ENCODE assay signal across 18 cellular contexts in genomic region chr12:53289891-53290290, GRCh38. TPM values are rescaled to one million over a fixed set of nuclear protein-coding genes. Genes with fewer than 3 reads are reported as not detected.
DNase-seq lines count a peak whose midpoint lies in the region; ATAC-seq and TF ChIP-seq lines count a peak whose summit lies in the region.
"Had no signal": no experiment of that assay in that cellular context is flagged by ENCODE, and none has a peak within 500 bp of the region (broad histone marks: within the 10 kb centered on the region; RNA-seq: fewer than 3 reads in every experiment).

No MANE protein-coding gene starts in this region.

- no peak for DNase-seq in stimulated activated naive CD8-positive, alpha-beta T cell treated with anti-CD3 and anti-CD28 coated beads, Interleukin-15, Interleukin-2, amounts not matched to agents 100 U/mL and 50 U/mL, for 24 hours
- DNase-seq in RWPE1 (ENCODE audit: low spot score) (no peak), fibroblast of the aortic adventitia (ENCODE audit: low read depth) (peak; percentile 29), mucosa of gallbladder (ENCODE audit: low spot score) (no peak), superior temporal gyrus (ENCODE audit: extremely low spot score) (no peak)
- DNase-seq: activated CD4-positive, alpha-beta T cell treated with anti-CD3 and anti-CD28 coated beads for 4 hours; colonic mucosa; left colon; NCI-H146; NCI-H2227 treated with DMSO at 0.1 percent for 48 hours; stimulated activated naive CD8-positive, alpha-beta T cell treated with anti-CD3 and anti-CD28 coated beads, Interleukin-15, amount 100 ng/mL, for 72 hours; T1000 had no signal

- POLR2A ChIA-PET in RWPE1 (lab: Yijun Ruan, JAX; ENCODE audit: low non-redundant PET), result no interaction called here

- H3K36me3 Mint-ChIP-seq in stimulated activated naive CD8-positive, alpha-beta T cell treated with anti-CD3 and anti-CD28 coated beads, Interleukin-15, Interleukin-2, amounts not matched to agents 100 ng/mL and 50 ng/mL, for 24 hours (ENCODE audit: low read depth), result peaks cover 64% of the 10 kb centered on the region

- no peaks in the 10 kb centered on the region for H3K9me3 Mint-ChIP-seq in stimulated activated naive CD8-positive, alpha-beta T cell treated with anti-CD3 and anti-CD28 coated beads, Interleukin-15, Interleukin-2, amounts not matched to agents 100 ng/mL and 50 ng/mL, for 24 hours
- H3K9me3 Mint-ChIP-seq: stimulated activated naive CD8-positive, alpha-beta T cell treated with anti-CD3 and anti-CD28 coated beads, Interleukin-15, amount 100 ng/mL, for 72 hours had no signal

- TF ChIP-seq CTCF in RWPE1 (conservative IDR thresholded peaks at IDR 0.05; ENCODE audit: low read depth) (no peak), fibroblast of the aortic adventitia (IDR thresholded peaks at IDR 0.05; ENCODE audit: insufficient read depth, low read length) (no peak)

- no peak overlapping the region for H3K4me3 ChIP-seq in fibroblast of the aortic adventitia (ENCODE audit: low read depth, low read length)
- H3K4me3 ChIP-seq: ascending aorta, colonic mucosa, esophagus muscularis mucosa had no signal

- ATAC-seq in stimulated activated naive CD8-positive, alpha-beta T cell treated with anti-CD3 and anti-CD28 coated beads, Interleukin-15, Interleukin-2, amounts not matched to agents 100 U/mL and 50 U/mL, for 24 hours, result no peak
- ATAC-seq in GM19397 (IDR thresholded peaks at IDR 0.05; ENCODE audit: unreplicated experiment), result no peak
- no peak for ATAC-seq in HG03159 (IDR thresholded peaks at IDR 0.05; ENCODE audit: unreplicated experiment)
- ATAC-seq: left colon; stimulated activated naive CD8-positive, alpha-beta T cell treated with anti-CD3 and anti-CD28 coated beads, Interleukin-15, amount 100 ng/mL, for 72 hours had no signal

- peak overlapping the region; percentile 77 for H3K27ac Mint-ChIP-seq in stimulated activated naive CD8-positive, alpha-beta T cell treated with anti-CD3 and anti-CD28 coated beads, Interleukin-15, Interleukin-2, amounts not matched to agents 100 ng/mL and 50 ng/mL, for 24 hours
- H3K27ac Mint-ChIP-seq: B cell had no signal

- H3K4me3 Mint-ChIP-seq in stimulated activated naive CD8-positive, alpha-beta T cell treated with anti-CD3 and anti-CD28 coated beads, Interleukin-15, Interleukin-2, amounts not matched to agents 100 ng/mL and 50 ng/mL, for 24 hours, result no peak overlapping the region
- H3K4me3 Mint-ChIP-seq: B cell had no signal

- peak overlapping the region; percentile 29 for H3K27ac ChIP-seq in RWPE1
- H3K27ac ChIP-seq: ascending aorta, colonic mucosa, esophagus muscularis mucosa had no signal

- no peaks in the 10 kb centered on the region for H3K27me3 Mint-ChIP-seq in stimulated activated naive CD8-positive, alpha-beta T cell treated with anti-CD3 and anti-CD28 coated beads, Interleukin-15, Interleukin-2, amounts not matched to agents 100 ng/mL and 50 ng/mL, for 24 hours
- H3K27me3 Mint-ChIP-seq: B cell; stimulated activated naive CD8-positive, alpha-beta T cell treated with anti-CD3 and anti-CD28 coated beads, Interleukin-15, amount 100 ng/mL, for 72 hours had no signal

- H3K4me1 Mint-ChIP-seq in stimulated activated naive CD8-positive, alpha-beta T cell treated with anti-CD3 and anti-CD28 coated beads, Interleukin-15, Interleukin-2, amounts not matched to agents 100 ng/mL and 50 ng/mL, for 24 hours (ENCODE audit: low read depth), result peaks cover 33% of the 10 kb centered on the region

- CTCF ChIA-PET in RWPE1 (lab: Yijun Ruan, JAX), result interaction anchor here (1.8 kb wide), 1 partner anchor 76 kb away, joined by 13 read pairs; no protein-coding TSS in a partner anchor

RNA-seq across cellular contexts. Expression of gene PFDN5, which starts 5.5 kb away (rescaled TPM):
- 441 and 577 TPM in 2 replicates for total RNA-seq in fibroblast of the aortic adventitia (ENCODE audit: low replicate concordance)
- 420 TPM for total RNA-seq in mucosa of gallbladder

RNA-seq across cellular contexts. Expression of gene MYG1, which starts 9.6 kb away (rescaled TPM):
- total RNA-seq in fibroblast of the aortic adventitia (ENCODE audit: low replicate concordance) (34.8 and 39.5 TPM in 2 replicates), mucosa of gallbladder (63.4 TPM)

RNA-seq across cellular contexts. Expression of gene ESPL1, which starts 21.8 kb away (rescaled TPM):
- 1.5 and 13.5 TPM in 2 replicates for total RNA-seq in fibroblast of the aortic adventitia (ENCODE audit: low replicate concordance)
- total RNA-seq in mucosa of gallbladder, result 1.5 TPM
- total RNA-seq: ascending aorta had no signal

RNA-seq across cellular contexts. Expression of gene AAAS, which starts 31.5 kb away (rescaled TPM):
- total RNA-seq in fibroblast of the aortic adventitia (ENCODE audit: low replicate concordance) (16.4 and 46.4 TPM in 2 replicates), mucosa of gallbladder (55.5 TPM)

RNA-seq across cellular contexts. Expression of gene SP7, which starts 46.3 kb away (rescaled TPM):
- total RNA-seq in fibroblast of the aortic adventitia (ENCODE audit: low replicate concordance) (not detected in 2 replicates), mucosa of gallbladder (not detected)
- total RNA-seq: ascending aorta, B cell, colonic mucosa, esophagus muscularis mucosa, left colon had no signal
